In the genomic region with DNA sequence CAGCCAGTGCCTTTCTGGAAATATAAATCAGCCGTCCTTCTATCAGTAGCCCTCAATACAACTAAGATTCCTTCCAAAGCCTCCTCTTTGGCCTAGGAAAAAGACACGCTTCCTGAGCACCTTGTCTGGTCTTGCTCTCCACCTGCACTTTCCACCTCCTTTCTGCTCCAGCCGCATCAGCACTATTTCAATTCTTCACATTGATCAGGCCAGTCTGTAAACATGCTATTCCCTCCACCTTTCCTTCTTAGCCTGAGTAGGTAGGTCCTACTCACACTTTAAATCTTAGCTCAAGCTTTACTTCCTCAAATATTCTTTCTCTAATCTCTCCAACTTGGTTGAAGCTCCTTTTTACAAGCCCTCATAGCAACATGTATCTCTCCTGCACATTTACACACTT, we compare ENCODE assay signal across 1 cellular context.
TF ChIP-seq lines count a peak whose summit lies in the region.

No MANE protein-coding gene starts in this region.

TF ChIP-seq in HepG2, 621 proteins besides CTCF, POLR2A, EP300 and RAD21:
- TF ChIP-seq HMG20A (CRISPR knock-in tag; IDR thresholded peaks at IDR 0.05; ENCODE audit: borderline replicate concordance) (no peak), MAFK (conservative IDR thresholded peaks at IDR 0.05 in 1 of 2, IDR thresholded peaks at IDR 0.05 in 1 of 2; ENCODE audit: low read length in 2 of 2) (peak; percentile 65 to 67), HNF4A (CRISPR knock-in tag; IDR thresholded peaks at IDR 0.05) (no peak), MAFF (IDR thresholded peaks at IDR 0.05; ENCODE audit: low read depth, low read length) (peak; percentile 56), ZMYM4 (CRISPR knock-in tag; IDR thresholded peaks at IDR 0.05) (no peak), SP1 (IDR thresholded peaks at IDR 0.05) (no peak), SP1 (CRISPR knock-in tag; IDR thresholded peaks at IDR 0.05) (no peak), BRCA1 (CRISPR knock-in tag; IDR thresholded peaks at IDR 0.05) (no peak), SNRNP70 (IDR thresholded peaks at IDR 0.05; ENCODE audit: low read depth, low read length) (no peak), ZNF251 (CRISPR knock-in tag; IDR thresholded peaks at IDR 0.05) (no peak)
- TF ChIP-seq, protein P1, sequence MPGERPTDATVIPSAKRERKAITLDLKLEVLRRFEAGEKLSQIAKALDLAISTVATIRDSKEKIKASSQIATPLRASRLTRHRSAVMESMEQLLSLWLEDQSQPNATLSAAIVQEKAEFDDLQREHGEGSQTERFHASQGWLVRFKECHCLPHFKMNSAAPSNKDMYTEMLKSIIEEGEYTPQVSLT (CRISPR knock-in tag; IDR thresholded peaks at IDR 0.05; ENCODE audit: borderline replicate concordance, low read depth), result no peak
- TF ChIP-seq, protein P2, sequence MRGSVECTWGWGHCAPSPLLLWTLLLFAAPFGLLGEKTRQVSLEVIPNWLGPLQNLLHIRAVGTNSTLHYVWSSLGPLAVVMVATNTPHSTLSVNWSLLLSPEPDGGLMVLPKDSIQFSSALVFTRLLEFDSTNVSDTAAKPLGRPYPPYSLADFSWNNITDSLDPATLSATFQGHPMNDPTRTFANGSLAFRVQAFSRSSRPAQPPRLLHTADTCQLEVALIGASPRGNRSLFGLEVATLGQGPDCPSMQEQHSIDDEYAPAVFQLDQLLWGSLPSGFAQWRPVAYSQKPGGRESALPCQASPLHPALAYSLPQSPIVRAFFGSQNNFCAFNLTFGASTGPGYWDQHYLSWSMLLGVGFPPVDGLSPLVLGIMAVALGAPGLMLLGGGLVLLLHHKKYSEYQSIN (CRISPR knock-in tag; IDR thresholded peaks at IDR 0.05; ENCODE audit: borderline replicate concordance), result no peak
